24 cellular contexts compared by ENCODE assay signal in genomic region chr1:11116318-11116717, GRCh38. TPM values are rescaled to one million over a fixed set of nuclear protein-coding genes. Genes with fewer than 3 reads are reported as not detected.
A peak's percentile ranks its signal among the peaks of the same experiment; 100 is the strongest.
DNase-seq lines count a peak whose midpoint lies in the region; ATAC-seq, FAIRE-seq and TF ChIP-seq lines count a peak whose summit lies in the region.
"Had no signal": no experiment of that assay in that cellular context is flagged by ENCODE, and none has a peak within 500 bp of the region (broad histone marks: within the 10 kb centered on the region; RNA-seq: fewer than 3 reads in every experiment).

No MANE protein-coding gene starts in this region.

- TF ChIP-seq POLR2A in K562 (conservative IDR thresholded peaks at IDR 0.05), result no peak

- no peaks in the 10 kb centered on the region for H4K20me1 ChIP-seq in K562 (replicated peaks; ENCODE audit: control insufficient read depth, insufficient read depth, low read length)

- H3K9ac ChIP-seq in K562 (ENCODE audit: insufficient read depth in 1 of 2, low read depth in 2 of 2, low read length in 2 of 2), result no peak overlapping the region
- H3K9ac ChIP-seq: BLaER1 treated with 17β-estradiol and CSF1 and Interleukin-3, amounts not matched to agents 10 nM and 100 nM had no signal

- H3K4me1 ChIP-seq in HEK293 (ENCODE audit: control insufficient read depth, insufficient read depth, low read length) (no peaks in the 10 kb centered on the region), K562 (replicated peaks in 1 of 2; ENCODE audit: control insufficient read depth in 2 of 2, insufficient read depth in 2 of 2, low read length in 2 of 2) (no peaks in the 10 kb centered on the region)
- H3K4me1 ChIP-seq: A549; BLaER1 treated with 17β-estradiol and CSF1 and Interleukin-3, amounts not matched to agents 10 nM and 100 nM had no signal

- H3K9me3 ChIP-seq in HEK293 (ENCODE audit: control insufficient read depth, insufficient read depth, low read depth, low read length) (no peaks in the 10 kb centered on the region), K562 (replicated peaks; ENCODE audit: control insufficient read depth, insufficient read depth, low read depth, low read length) (no peaks in the 10 kb centered on the region)
- H3K9me3 ChIP-seq: A549; BLaER1 treated with 17β-estradiol and CSF1 and Interleukin-3, amounts not matched to agents 10 nM and 100 nM had no signal

- CTCF ChIA-PET in HEK293 (lab: Yijun Ruan, JAX), result interaction anchor here (0.6 kb wide), 1 partner anchor 17 kb away, joined by 5 read pairs; the partner anchor contains the start of gene EXOSC10
- CTCF ChIA-PET in K562 (lab: Yijun Ruan, JAX; ENCODE audit: low intra/inter-chr PET ratio), result no interaction called here

- POLR2A ChIA-PET in HEK293 (lab: Yijun Ruan, JAX) (no interaction called here), K562 (lab: Yijun Ruan, JAX) (no interaction called here)

- in situ Hi-C loops in K562 (cut with MboI), result no loop called here

- no peak overlapping the region for H3K4me2 ChIP-seq in K562 (ENCODE audit: insufficient read depth, low read length)
- H3K4me2 ChIP-seq: A549; BLaER1 treated with 17β-estradiol and CSF1 and Interleukin-3, amounts not matched to agents 10 nM and 100 nM had no signal

- 100% methylated on average over 2 of the region's 2 CpGs for WGBS in K562 (ENCODE audit: insufficient coverage, low coverage, missing lambda C conversion rate)

- no peaks in the 10 kb centered on the region for H3K9me1 ChIP-seq in K562 (ENCODE audit: control insufficient read depth, insufficient read depth, low read length)

- DNase-seq in activated effector memory CD4-positive, alpha-beta T cell treated with anti-CD3 and anti-CD28 coated beads, Interleukin-2, amount 50 U/mL, for 16 hours, result peak; percentile 37
- DNase-seq in activated effector memory CD4-positive, alpha-beta T cell treated with Interleukin-2 at 50 U/mL for 16 hours, result no peak
- DNase-seq in K562 (ENCODE audit: extremely low read depth in 1 of 4, low spot score in 3 of 4) (no peak), COR-L47 (lab: John Stamatoyannopoulos, UW) (no peak)
- DNase-seq: AML-193; CD4-positive, alpha-beta T cell; CD8-positive, alpha-beta T cell; DMS 273 treated with DMSO at 0.1 percent for 48 hours; DMS153; DMS53; DMS79; DND-41; EL; GDM1 had no signal

- no peak for FAIRE-seq in K562 (lab: Jason Lieb, UNC)
- FAIRE-seq: A549, GM12878, GM12892, GM18507 had no signal

- H3K27ac ChIP-seq in HEK293 (ENCODE audit: extremely low read depth, low read depth, low read length), result no peak overlapping the region
- H3K27ac ChIP-seq in VCaP, result peak overlapping the region; percentile 81
- no peak overlapping the region for H3K27ac ChIP-seq in K562 (ENCODE audit: extremely low read depth, low read depth, low read length)
- H3K27ac ChIP-seq: 22Rv1; A549; BLaER1 treated with 17β-estradiol and CSF1 and Interleukin-3, amounts not matched to agents 10 nM and 100 nM; C4-2B had no signal

- H3K4me3 ChIP-seq in HEK293 (ENCODE audit: low read depth, low read length) (no peak overlapping the region), K562 (no peak overlapping the region)
- H3K4me3 ChIP-seq: A549; BLaER1 treated with 17β-estradiol and CSF1 and Interleukin-3, amounts not matched to agents 10 nM and 100 nM; GM12878 had no signal

- ATAC-seq in K562, result no peak
- ATAC-seq in HG03442 (IDR thresholded peaks at IDR 0.05; ENCODE audit: unreplicated experiment), result no peak
- ATAC-seq: A549; CD8-positive, alpha-beta T cell; GM12878 had no signal

- TF ChIP-seq CTCF in HEK293 (tag by site-specific recombination; IDR thresholded peaks at IDR 0.05) (no peak), VCaP (conservative IDR thresholded peaks at IDR 0.05) (no peak), K562 (IDR thresholded peaks at IDR 0.05 in 2 of 3, conservative IDR thresholded peaks at IDR 0.05 in 1 of 3; ENCODE audit: insufficient read depth in 2 of 3, low read depth in 1 of 3, low read length in 3 of 3) (no peak)

- TSS peak; percentile 25 for BruUV-seq in K562 (replicated peaks; lab: Mats Ljungman, UMichigan)

- no peak for TF ChIP-seq RAD21 in K562 (CRISPR knock-in tag; conservative IDR thresholded peaks at IDR 0.05 in 1 of 2, IDR thresholded peaks at IDR 0.05 in 1 of 2)

- peaks cover 47 to 82% of the 10 kb centered on the region in 2 experiments for H3K36me3 ChIP-seq in HEK293 (ENCODE audit: control insufficient read depth in 2 of 2, insufficient read depth in 1 of 2, low read length in 2 of 2)
- peaks cover 77% of the 10 kb centered on the region for H3K36me3 ChIP-seq in K562 (ENCODE audit: control insufficient read depth, insufficient read depth, low read length)

- H3K79me2 ChIP-seq in K562 (ENCODE audit: control insufficient read depth, insufficient read depth, low read length), result no peaks in the 10 kb centered on the region

- no peaks in the 10 kb centered on the region for H3K27me3 ChIP-seq in K562 (ENCODE audit: control insufficient read depth in 2 of 2, insufficient read depth in 2 of 2, low read length in 2 of 2)
- H3K27me3 ChIP-seq: BLaER1 treated with 17β-estradiol and CSF1 and Interleukin-3, amounts not matched to agents 10 nM and 100 nM had no signal

- TF ChIP-seq EP300 in K562 (IDR thresholded peaks at IDR 0.05; ENCODE audit: low read length), result no peak

- intact Hi-C loops in K562 (cut with micrococcal nuclease), result no loop called here

- H2AFZ ChIP-seq in K562 (ENCODE audit: low read depth, low read length), result no peak overlapping the region

TF ChIP-seq in HEK293, 187 proteins besides CTCF, POLR2A, EP300 and RAD21:
- TF ChIP-seq ZNF121 (tag by site-specific recombination; IDR thresholded peaks at IDR 0.05) (peak; percentile 69; the same call in 1 of the 2 replicates), ZNF830 (tag by site-specific recombination; IDR thresholded peaks at IDR 0.05; ENCODE audit: low read depth) (no peak), ZNF10 (tag by site-specific recombination; IDR thresholded peaks at IDR 0.05) (no peak)

TF ChIP-seq in K562, 482 proteins besides CTCF, POLR2A, EP300 and RAD21:
- no peak for TF ChIP-seq ELF1 (tag; IDR thresholded peaks at IDR 0.05)
- TF ChIP-seq ZNF282 (CRISPR knock-in tag; IDR thresholded peaks at IDR 0.05), result no peak
- TF ChIP-seq ZNF121 (CRISPR knock-in tag; conservative IDR thresholded peaks at IDR 0.05), result peak; percentile 63
- no peak for TF ChIP-seq ZNF184 (CRISPR knock-in tag; IDR thresholded peaks at IDR 0.05)

RNA-seq across cellular contexts. Expression of gene EXOSC10, which starts 16.6 kb away (rescaled TPM):
- total RNA-seq in K562 (2011; cell fraction: chromatin; rRNA removed; ENCODE audit: low replicate concordance), result 296 and 313 TPM in 2 replicates
- 135 and 164 TPM in 2 replicates for total RNA-seq in K562 (2011; cell fraction: nucleolus; rRNA removed)
- total RNA-seq in K562 (2011; cell fraction: nucleoplasm; rRNA removed), result 188 and 208 TPM in 2 replicates
- total RNA-seq in K562 (2014; rRNA removed) (123 and 125 TPM in 2 replicates), K562 (2014; rRNA removed; fragmentation: Illumina TruSeq; extraction: Trizol) (91.0 and 91.1 TPM in 2 replicates), K562 (2015; rRNA removed; fragmentation: Illumina TruSeq; extraction: Trizol) (114 and 115 TPM in 2 replicates), K562 (2021) (101 and 105 TPM in 2 replicates)
- polyA plus RNA-seq in K562 (2011; rRNA removed) (93.8 and 94.1 TPM in 2 replicates), K562 (2014; fragmentation: Illumina TruSeq; extraction: Trizol) (121 and 146 TPM in 2 replicates), K562 (2014; fragmentation: Nextera tagmentation; extraction: Ambion mirVana) (10 to 100 TPM; 23.4 to 61.4 TPM), K562 (2014; rRNA removed) (130 and 150 TPM in 2 replicates)
- polyA plus RNA-seq in K562 (2011; cell fraction: cytosol; rRNA removed), result 72.7 and 82.6 TPM in 2 replicates
- 226 and 287 TPM in 2 replicates for polyA plus RNA-seq in K562 (2011; cell fraction: nucleus; rRNA removed)
- 75.0 and 77.2 TPM in 2 replicates for polyA plus RNA-seq in K562 (2012)
- 128 and 135 TPM in 2 replicates for polyA minus RNA-seq in K562 (2011; rRNA and poly(A)+ RNA removed)
- 39.3 and 50.5 TPM in 2 replicates for polyA minus RNA-seq in K562 (2011; cell fraction: cytosol; rRNA and poly(A)+ RNA removed)
- polyA minus RNA-seq in K562 (2011; cell fraction: nucleus; rRNA and poly(A)+ RNA removed), result 64.6 and 144 TPM in 2 replicates

RNA-seq across cellular contexts. Expression of gene SRM, which starts 56.5 kb away (rescaled TPM):
- total RNA-seq in K562 (2011; cell fraction: chromatin; rRNA removed; ENCODE audit: low replicate concordance), result 25.5 and 107 TPM in 2 replicates
- 109 and 122 TPM in 2 replicates for total RNA-seq in K562 (2011; cell fraction: nucleolus; rRNA removed)
- total RNA-seq in K562 (2011; cell fraction: nucleoplasm; rRNA removed), result 64.7 and 103 TPM in 2 replicates
- 93.2 and 164 TPM in 2 replicates for total RNA-seq in K562 (2014; rRNA removed)
- total RNA-seq in K562 (2014; rRNA removed; fragmentation: Illumina TruSeq; extraction: Trizol), result 36.1 and 40.4 TPM in 2 replicates
- total RNA-seq in K562 (2015; rRNA removed; fragmentation: Illumina TruSeq; extraction: Trizol), result 82.5 and 95.0 TPM in 2 replicates
- total RNA-seq in K562 (2021), result 373 and 403 TPM in 2 replicates
- 51.5 and 53.4 TPM in 2 replicates for polyA plus RNA-seq in K562 (2011; rRNA removed)
- polyA plus RNA-seq in K562 (2011; cell fraction: cytosol; rRNA removed), result 100 and 208 TPM in 2 replicates
- 62.9 and 103 TPM in 2 replicates for polyA plus RNA-seq in K562 (2011; cell fraction: nucleus; rRNA removed)
- 211 and 367 TPM in 2 replicates for polyA plus RNA-seq in K562 (2012)
- 296 and 340 TPM in 2 replicates for polyA plus RNA-seq in K562 (2014; fragmentation: Illumina TruSeq; extraction: Trizol)
- 10 to 100 TPM; 23.9 to 34.1 TPM for polyA plus RNA-seq in K562 (2014; fragmentation: Nextera tagmentation; extraction: Ambion mirVana)
- polyA plus RNA-seq in K562 (2014; rRNA removed), result 143 and 176 TPM in 2 replicates
- 55.4 and 73.9 TPM in 2 replicates for polyA minus RNA-seq in K562 (2011; rRNA and poly(A)+ RNA removed)
- 241 and 294 TPM in 2 replicates for polyA minus RNA-seq in K562 (2011; cell fraction: cytosol; rRNA and poly(A)+ RNA removed)
- polyA minus RNA-seq in K562 (2011; cell fraction: nucleus; rRNA and poly(A)+ RNA removed), result 35.8 and 45.7 TPM in 2 replicates
